ENCODE assay signal across 21 cellular contexts in genomic region chr12:130114952-130115351, GRCh38. TPM values are rescaled to one million over a fixed set of nuclear protein-coding genes. Genes with fewer than 3 reads are reported as not detected.
"Had no signal": no experiment of that assay in that cellular context is flagged by ENCODE, and none has a peak within 500 bp of the region (broad histone marks: within the 10 kb centered on the region; RNA-seq: fewer than 3 reads in every experiment).

No MANE protein-coding gene starts in this region.

- H3K27ac Mint-ChIP-seq: naive thymus-derived CD4-positive, alpha-beta T cell; nephron progenitor cell; stimulated activated memory B cell treated with anti-CD40 and anti-IgM and Interleukin-4, amounts not matched to agents 10 μg/mL and 1 μg/mL and 100 μg/mL, for 72 hours; stimulated activated naive CD8-positive, alpha-beta T cell treated with anti-CD3 and anti-CD28 coated beads, Interleukin-15, Interleukin-2, amounts not matched to agents 100 ng/mL and 50 ng/mL, for 24 hours had no signal

- H3K36me3 Mint-ChIP-seq: stimulated activated memory B cell treated with anti-CD40 and anti-IgM and Interleukin-4, amounts not matched to agents 10 μg/mL and 1 μg/mL and 100 μg/mL, for 72 hours had no signal

- H3K9me3 Mint-ChIP-seq: nephron progenitor cell; stimulated activated naive CD8-positive, alpha-beta T cell treated with anti-CD3 and anti-CD28 coated beads, Interleukin-15, Interleukin-2, amounts not matched to agents 100 ng/mL and 50 ng/mL, for 24 hours had no signal

- DNase-seq: effector memory CD4-positive, alpha-beta T cell; gastrocnemius medialis; glutamatergic neuron; left cardiac atrium; left ventricle myocardium superior; mesendoderm; naive thymus-derived CD4-positive, alpha-beta T cell; nephron progenitor cell; right cardiac atrium; stimulated activated CD4-positive, alpha-beta T cell treated with anti-CD3 and anti-CD28 coated beads, Interleukin-4, amount 100 ng/mL, for 1 hour; stimulated activated CD8-positive, alpha-beta memory T cell treated with anti-CD3 and anti-CD28 coated beads, Interleukin-4, amount 100 ng/mL, for 48 hours; upper lobe of right lung had no signal

- FAIRE-seq: endometrium had no signal

- H3K27me3 ChIP-seq: tibial nerve, upper lobe of right lung had no signal

- ATAC-seq: gastrocnemius medialis; left cardiac atrium; left ventricle myocardium superior; naive thymus-derived CD4-positive, alpha-beta T cell; right cardiac atrium; stimulated activated memory B cell treated with anti-CD40 and anti-IgM and Interleukin-4, amounts not matched to agents 10 μg/mL and 1 μg/mL and 100 μg/mL, for 72 hours; upper lobe of right lung had no signal

- H3K4me1 Mint-ChIP-seq: naive thymus-derived CD4-positive, alpha-beta T cell; stimulated activated memory B cell treated with anti-CD40 and anti-IgM and Interleukin-4, amounts not matched to agents 10 μg/mL and 1 μg/mL and 100 μg/mL, for 72 hours had no signal

- H3K36me3 ChIP-seq: esophagus muscularis mucosa, gastrocnemius medialis, tibial nerve, upper lobe of right lung had no signal

- H3K27ac ChIP-seq: epithelial cell of prostate, esophagus muscularis mucosa, gastrocnemius medialis, tibial nerve, upper lobe of right lung had no signal

- H3K4me3 Mint-ChIP-seq: naive thymus-derived CD4-positive, alpha-beta T cell; nephron progenitor cell; stimulated activated memory B cell treated with anti-CD40 and anti-IgM and Interleukin-4, amounts not matched to agents 10 μg/mL and 1 μg/mL and 100 μg/mL, for 72 hours; stimulated activated naive CD8-positive, alpha-beta T cell treated with anti-CD3 and anti-CD28 coated beads, Interleukin-15, Interleukin-2, amounts not matched to agents 100 ng/mL and 50 ng/mL, for 24 hours had no signal

- H3K9me3 ChIP-seq: esophagus muscularis mucosa, gastrocnemius medialis, upper lobe of right lung had no signal

- H3K4me3 ChIP-seq: esophagus muscularis mucosa, gastrocnemius medialis, lung, tibial nerve, upper lobe of right lung had no signal

- H3K4me1 ChIP-seq: esophagus muscularis mucosa, gastrocnemius medialis, tibial nerve, upper lobe of right lung had no signal

RNA-seq across cellular contexts. Expression of gene FZD10, which starts 47.3 kb away (rescaled TPM):
- total RNA-seq: fibroblast of villous mesenchyme; naive thymus-derived CD4-positive, alpha-beta T cell; osteocyte had no signal
- polyA plus RNA-seq: naive thymus-derived CD4-positive, alpha-beta T cell had no signal
